In genomic region chr16:70440112-70440692, GRCh38 we compare ENCODE assay signal across 1 cellular context.
TF ChIP-seq lines count a peak whose summit lies in the region.
"Not testable (repeated sequence)": the region's sequence is repeated elsewhere in the genome, so short reads cannot be mapped to it uniquely, and the experiment has no call there.

No MANE protein-coding gene starts in this region.

TF ChIP-seq in HepG2, 621 proteins besides CTCF, POLR2A, EP300 and RAD21 (continued from another document):
- TF ChIP-seq PPARG (CRISPR knock-in tag; conservative IDR thresholded peaks at IDR 0.05) (peak; percentile 62; the same call in 1 of the 2 replicates), KDM1A (CRISPR knock-in tag; IDR thresholded peaks at IDR 0.05) (0 out of 2 replicates have a peak, but pooled peaks have one; percentile 41), ZNF891 (CRISPR knock-in tag; IDR thresholded peaks at IDR 0.05) (peak; percentile 48; the same call in 1 of the 2 replicates), RXRB (CRISPR knock-in tag; IDR thresholded peaks at IDR 0.05; ENCODE audit: borderline replicate concordance) (0 out of 2 replicates have a peak, but pooled peaks have one; percentile 25), ZNF292 (CRISPR knock-in tag; IDR thresholded peaks at IDR 0.05; ENCODE audit: borderline replicate concordance, low read depth) (peak; percentile 62), PAXIP1 (CRISPR knock-in tag; conservative IDR thresholded peaks at IDR 0.05) (peak; percentile 47), ZSCAN29 (CRISPR knock-in tag; conservative IDR thresholded peaks at IDR 0.05) (0 out of 2 replicates have a peak, but pooled peaks have one; percentile 34), ZNF350 (CRISPR knock-in tag; IDR thresholded peaks at IDR 0.05; ENCODE audit: borderline replicate concordance, low read depth) (peak; percentile 71; the same call in 1 of the 2 replicates), JUND (CRISPR knock-in tag; IDR thresholded peaks at IDR 0.05) (peak; percentile 47; the same call in 1 of the 2 replicates), MIER2 (CRISPR knock-in tag; IDR thresholded peaks at IDR 0.05) (0 out of 2 replicates have a peak, but pooled peaks have one; percentile 5), PATZ1 (CRISPR knock-in tag; IDR thresholded peaks at IDR 0.05) (peak; percentile 30; the same call in 1 of the 2 replicates), MEIS2 (CRISPR knock-in tag; IDR thresholded peaks at IDR 0.05) (0 out of 2 replicates have a peak, but pooled peaks have one; percentile 51), BCL6 (CRISPR knock-in tag; IDR thresholded peaks at IDR 0.05) (0 out of 2 replicates have a peak, but pooled peaks have one; percentile 8), ZNF18 (CRISPR knock-in tag; IDR thresholded peaks at IDR 0.05; ENCODE audit: insufficient replicate concordance) (peak; percentile 75), BRCA1 (CRISPR knock-in tag; IDR thresholded peaks at IDR 0.05) (0 out of 2 replicates have a peak, but pooled peaks have one; percentile 52), ZNF543 (CRISPR knock-in tag; IDR thresholded peaks at IDR 0.05) (0 out of 2 replicates have a peak, but pooled peaks have one; percentile 7), ADNP (CRISPR knock-in tag; IDR thresholded peaks at IDR 0.05) (0 out of 2 replicates have a peak, but pooled peaks have one; percentile 19), SOX13 (CRISPR knock-in tag; conservative IDR thresholded peaks at IDR 0.05 in 1 of 2, IDR thresholded peaks at IDR 0.05 in 1 of 2) (peak in 1 of 2 experiments; percentile 24; a peak in 2 of 4 replicates), ZBTB21 (CRISPR knock-in tag; IDR thresholded peaks at IDR 0.05) (0 out of 2 replicates have a peak, but pooled peaks have one; percentile 52), ZNF276 (CRISPR knock-in tag; IDR thresholded peaks at IDR 0.05; ENCODE audit: low read depth) (0 out of 2 replicates have a peak, but pooled peaks have one; percentile 17), ZMYM3 (CRISPR knock-in tag; IDR thresholded peaks at IDR 0.05) (peak; percentile 86), ZNF629 (CRISPR knock-in tag; conservative IDR thresholded peaks at IDR 0.05) (0 out of 2 replicates have a peak, but pooled peaks have one; percentile 3), HDAC2 (CRISPR knock-in tag; IDR thresholded peaks at IDR 0.05) (0 out of 2 replicates have a peak, but pooled peaks have one; percentile 14), FOXO1 (CRISPR knock-in tag; IDR thresholded peaks at IDR 0.05) (0 out of 2 replicates have a peak, but pooled peaks have one; percentile 29), ELF3 (CRISPR knock-in tag; IDR thresholded peaks at IDR 0.05) (peak; percentile 44; the same call in 1 of the 2 replicates), CAMTA2 (CRISPR knock-in tag; IDR thresholded peaks at IDR 0.05; ENCODE audit: borderline replicate concordance) (0 out of 2 replicates have a peak, but pooled peaks have one; percentile 39), SOX6 (CRISPR knock-in tag; IDR thresholded peaks at IDR 0.05) (peak; percentile 26; the same call in 1 of the 2 replicates), ZNF605 (CRISPR knock-in tag; IDR thresholded peaks at IDR 0.05) (peak; percentile 8; the same call in 1 of the 2 replicates), ZNF143 (CRISPR knock-in tag; IDR thresholded peaks at IDR 0.05) (peak; percentile 16; the same call in 1 of the 2 replicates), ZNF839 (CRISPR knock-in tag; IDR thresholded peaks at IDR 0.05; ENCODE audit: borderline replicate concordance) (peak; percentile 85; the same call in 1 of the 2 replicates), SALL2 (CRISPR knock-in tag; IDR thresholded peaks at IDR 0.05) (0 out of 2 replicates have a peak, but pooled peaks have one; percentile 18), NR2F6 (IDR thresholded peaks at IDR 0.05) (peak; percentile 69), NR2F6 (CRISPR knock-in tag; IDR thresholded peaks at IDR 0.05) (peak; percentile 79), HNF1B (CRISPR knock-in tag; IDR thresholded peaks at IDR 0.05) (peak; percentile 62; the same call in 1 of the 2 replicates), HDAC1 (CRISPR knock-in tag; IDR thresholded peaks at IDR 0.05) (peak; percentile 29; the same call in 1 of the 2 replicates), ZEB1 (IDR thresholded peaks at IDR 0.05; ENCODE audit: insufficient replicate concordance, low read depth) (peak; percentile 93), CEBPG (CRISPR knock-in tag; IDR thresholded peaks at IDR 0.05) (peak; percentile 50), HMG20B (CRISPR knock-in tag; conservative IDR thresholded peaks at IDR 0.05) (0 out of 2 replicates have a peak, but pooled peaks have one; percentile 16), ZNF260 (CRISPR knock-in tag; IDR thresholded peaks at IDR 0.05; ENCODE audit: borderline replicate concordance, low read depth) (0 out of 2 replicates have a peak, but pooled peaks have one; percentile 52), ZKSCAN8 (CRISPR knock-in tag; IDR thresholded peaks at IDR 0.05; ENCODE audit: borderline replicate concordance) (0 out of 2 replicates have a peak, but pooled peaks have one; percentile 25), ZFP37 (CRISPR knock-in tag; IDR thresholded peaks at IDR 0.05; ENCODE audit: borderline replicate concordance) (0 out of 2 replicates have a peak, but pooled peaks have one; percentile 68), DZIP1 (CRISPR knock-in tag; IDR thresholded peaks at IDR 0.05) (0 out of 2 replicates have a peak, but pooled peaks have one; percentile 30), FOSL2 (CRISPR knock-in tag; IDR thresholded peaks at IDR 0.05) (peak; percentile 38; the same call in 1 of the 2 replicates), MYC (CRISPR knock-in tag; IDR thresholded peaks at IDR 0.05; ENCODE audit: borderline replicate concordance) (peak; percentile 38; the same call in 1 of the 2 replicates), ZSCAN25 (CRISPR knock-in tag; IDR thresholded peaks at IDR 0.05) (0 out of 2 replicates have a peak, but pooled peaks have one; percentile 48), FOXA1 (CRISPR knock-in tag; IDR thresholded peaks at IDR 0.05) (peak; percentile 41), SAP130 (CRISPR knock-in tag; IDR thresholded peaks at IDR 0.05; ENCODE audit: low read depth) (peak; percentile 26; the same call in 1 of the 2 replicates)
- TF ChIP-seq SOX13, SOX6, FOXA1 (IDR thresholded peaks at IDR 0.05): not testable (repeated sequence)
TF ChIP-seq in HepG2: peak in this region for 87; not testable (repeated sequence) for 534.
